In the genomic region with DNA sequence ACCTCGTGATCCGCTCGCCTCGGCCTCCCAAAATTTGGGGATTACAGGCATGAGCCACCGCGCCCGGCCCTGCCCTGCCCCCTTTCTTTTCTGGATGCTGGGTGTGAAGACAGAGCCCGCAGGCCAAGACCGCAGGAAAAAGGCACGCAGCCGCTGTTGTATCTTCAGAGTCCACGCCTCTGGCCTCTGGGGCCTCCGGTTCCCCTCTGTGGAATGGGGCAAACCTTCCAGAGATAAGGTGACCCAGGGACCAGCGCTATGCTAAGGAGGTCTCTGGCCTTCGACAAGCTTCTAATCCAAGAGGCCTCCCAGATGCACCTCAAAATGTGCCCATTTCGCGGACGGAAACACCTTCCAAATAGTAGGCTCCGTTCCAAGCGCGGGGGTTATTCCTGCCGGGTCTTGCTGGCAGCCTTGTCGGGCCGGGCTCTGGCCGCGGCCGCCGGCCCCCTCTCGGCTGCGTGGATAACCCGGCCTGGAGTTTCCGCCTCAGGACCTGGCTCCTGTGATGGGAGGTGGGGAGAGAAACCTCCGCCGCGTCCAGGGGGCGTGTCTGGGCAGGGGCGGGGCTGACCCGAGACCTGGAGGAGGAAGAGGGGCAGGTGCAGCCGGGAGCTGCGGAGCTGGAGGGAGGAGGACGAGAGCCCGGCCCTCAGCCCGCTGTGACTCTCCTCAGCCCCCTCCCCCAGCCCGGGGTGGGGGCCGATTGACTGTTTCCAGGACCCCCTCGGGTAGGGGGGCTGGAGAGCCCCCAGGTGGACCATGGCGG, we compare ENCODE assay signal across 9 cellular contexts. TPM values are rescaled to one million over a fixed set of nuclear protein-coding genes. Genes with fewer than 3 reads are reported as not detected.
DNase-seq lines count a peak whose midpoint lies in the region; ATAC-seq and TF ChIP-seq lines count a peak whose summit lies in the region.
"Had no signal": no experiment of that assay in that cellular context is flagged by ENCODE, and none has a peak within 500 bp of the region (broad histone marks: within the 10 kb centered on the region; RNA-seq: fewer than 3 reads in every experiment).

No MANE protein-coding gene starts in this region.

- H3K4me1 ChIP-seq in MM.1S (ENCODE audit: low read length) (peaks cover 8% of the 10 kb centered on the region; the same call in 1 of the 2 replicates), thoracic aorta (ENCODE audit: control insufficient read depth in 1 of 2, low read depth in 2 of 2) (peaks cover 4 to 21% of the 10 kb centered on the region in 2 donors)

- ATAC-seq in omental fat pad (ENCODE audit: low FRiP score) (peak; percentile 87), thoracic aorta (ENCODE audit: insufficient number of reproducible peaks, low FRiP score, low read depth) (no peak), GM21619 (IDR thresholded peaks at IDR 0.05; ENCODE audit: unreplicated experiment) (no peak)

- no peaks in the 10 kb centered on the region; the same call in 1 of the 2 replicates for H3F3A ChIP-seq in MM.1S (ENCODE audit: insufficient read depth, low read length)

- H3K27ac ChIP-seq in MM.1S (ENCODE audit: low read length) (no peak overlapping the region), thoracic aorta (no peak overlapping the region)

- H3K9ac ChIP-seq in MM.1S (ENCODE audit: low read length): no peak overlapping the region

- H2AFZ ChIP-seq in MM.1S (ENCODE audit: low read length): peak overlapping the region; percentile 54; the same call in 1 of the 2 replicates

- H3K36me3 ChIP-seq in MM.1S (replicated peaks; ENCODE audit: insufficient read depth, low read length) (no peaks in the 10 kb centered on the region), thoracic aorta (no peaks in the 10 kb centered on the region)

- H3K4me2 ChIP-seq in MM.1S (ENCODE audit: low read depth, low read length): peak overlapping the region; percentile 58; the same call in 1 of the 2 replicates

- H3K9me2 ChIP-seq in MM.1S (replicated peaks; ENCODE audit: insufficient read depth, low read length): no peaks in the 10 kb centered on the region

- DNase-seq in DMS53 (lab: John Stamatoyannopoulos, UW) (peak; percentile 97), MM.1S (peak; percentile 88), SHP77 treated with DMSO at 0.1 percent for 48 hours (lab: John Stamatoyannopoulos, UW) (peak; percentile 69), foreskin melanocyte (peak; percentile 59), omental fat pad (ENCODE audit: low spot score) (peak; percentile 53), thoracic aorta (ENCODE audit: low spot score) (no peak)
- peak; percentile 96 for DNase-seq in activated naive CD4-positive, alpha-beta T cell treated with Interleukin-2 at 50 U/mL for 16 hours

- H4K20me1 ChIP-seq in MM.1S (ENCODE audit: insufficient read depth, low read length): no peaks in the 10 kb centered on the region

- no peaks in the 10 kb centered on the region for H3K79me2 ChIP-seq in MM.1S (ENCODE audit: low read length)

- H3K4me3 ChIP-seq in MM.1S (ENCODE audit: low read length): peak overlapping the region; percentile 22; the same call in 1 of the 2 replicates
- H3K4me3 ChIP-seq in thoracic aorta: peak overlapping the region; percentile 48

- no peak for TF ChIP-seq CTCF in MM.1S (IDR thresholded peaks at IDR 0.05; ENCODE audit: low read length)
- no peak for TF ChIP-seq CTCF in omental fat pad (IDR thresholded peaks at IDR 0.05)
- no peak for TF ChIP-seq CTCF in thoracic aorta (IDR thresholded peaks at IDR 0.05)

- H3K9me3 ChIP-seq in MM.1S (replicated peaks; ENCODE audit: insufficient read depth, low read length) (no peaks in the 10 kb centered on the region), thoracic aorta (no peaks in the 10 kb centered on the region)

- peaks cover 44% of the 10 kb centered on the region for H3K27me3 ChIP-seq in MM.1S (replicated peaks; ENCODE audit: insufficient read depth, low read length)
- H3K27me3 ChIP-seq in thoracic aorta (replicated peaks; ENCODE audit: insufficient read depth): peaks cover 16% of the 10 kb centered on the region

RNA-seq across cellular contexts. Expression of a gene that starts 13.1 kb away (rescaled TPM):
- total RNA-seq in omental fat pad (1 to 10 TPM in 1 of 4 donors, under 1 TPM in 2, not detected in 1; 0.60 to 1.2 (median 0.88) TPM), thoracic aorta (1 to 10 TPM in 1 of 2 donors, under 1 TPM in 1; 0.41 to 2.1 TPM)

RNA-seq across cellular contexts. Expression of a gene that starts 21.0 kb away (rescaled TPM):
- total RNA-seq in omental fat pad: 10 to 100 TPM; 16.1 to 21.1 (median 17.4) TPM
- 10 to 100 TPM; 82.6 to 84.5 TPM for total RNA-seq in thoracic aorta

RNA-seq across cellular contexts. Expression of a gene that starts 40.2 kb away (rescaled TPM):
- total RNA-seq in omental fat pad (10 to 100 TPM; 13.5 to 24.1 (median 18.7) TPM), thoracic aorta (10 to 100 TPM; 17.4 to 26.8 TPM)

RNA-seq across cellular contexts. Expression of a gene that starts 41.2 kb away (rescaled TPM):
- 10 to 100 TPM; 52.4 to 76.3 (median 68.0) TPM for total RNA-seq in omental fat pad
- 10 to 100 TPM; 32.4 to 56.9 TPM for total RNA-seq in thoracic aorta

RNA-seq across cellular contexts. Expression of a gene that starts 50.7 kb away (rescaled TPM):
- total RNA-seq in omental fat pad (under 1 TPM in 1 of 4 donors, not detected in 3; 0.19 TPM), thoracic aorta (not detected)
- total RNA-seq: T-helper 2 cell treated with Interferon-gamma antibody and Interleukin-4, amounts not matched to agents 100 ng/mL and 5 ng/mL, for 36 hours had no signal
